Comparison of ENCODE assay signal across 20 cellular contexts in the genomic region with DNA sequence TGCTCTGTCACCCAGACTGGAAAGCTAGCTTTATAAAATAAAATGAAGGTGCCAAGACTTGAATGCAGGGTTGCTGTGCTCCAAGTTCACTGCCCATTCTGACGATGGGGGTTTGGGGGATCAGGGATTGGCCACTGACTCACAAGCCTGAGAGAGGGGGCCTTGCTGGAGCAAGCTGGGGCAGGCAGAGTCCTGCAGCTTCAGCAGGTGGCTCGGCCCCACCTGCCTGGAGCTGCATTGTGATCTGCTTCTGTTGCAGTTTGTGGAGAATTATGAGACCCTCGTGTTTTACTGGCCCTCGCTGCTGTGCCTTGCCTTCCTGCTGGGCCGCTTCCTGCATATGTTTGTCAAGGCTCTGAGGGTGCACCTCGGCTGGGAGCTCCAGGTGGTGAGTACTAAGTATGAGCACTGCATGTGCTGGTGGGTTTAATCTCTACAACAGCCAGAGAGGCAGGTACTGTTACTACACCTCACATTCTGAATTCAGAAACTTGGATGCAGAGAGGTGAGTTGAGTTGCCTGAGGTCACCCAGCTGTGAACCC.
"Had no signal": no experiment of that assay in that cellular context is flagged by ENCODE, and none has a peak within 500 bp of the region (broad histone marks: within the 10 kb centered on the region; RNA-seq: fewer than 3 reads in every experiment).

No MANE protein-coding gene starts in this region.

- DNase-seq: heart left ventricle; hippocampal formation; kidney; left cardiac atrium; left ventricle myocardium superior; naive thymus-derived CD4-positive, alpha-beta T cell; nephron progenitor cell; retina; right lobe of liver; stimulated activated CD4-positive, alpha-beta T cell treated with anti-CD3 and anti-CD28 coated beads, Interleukin-4, amount 100 ng/mL, for 1 hour; stimulated activated CD8-positive, alpha-beta memory T cell treated with anti-CD3 and anti-CD28 coated beads, Interleukin-4, amount 100 ng/mL, for 48 hours; stimulated activated naive CD8-positive, alpha-beta T cell treated with anti-CD3 and anti-CD28 coated beads, Interleukin-15, Interleukin-2, amounts not matched to agents 100 U/mL and 50 U/mL, for 24 hours; tibial artery; uterus had no signal

- H3K9me3 ChIP-seq: heart left ventricle, prostate gland, right lobe of liver, tibial artery, upper lobe of left lung, uterus had no signal

- H3K27me3 Mint-ChIP-seq: dendritic cell treated with granulocyte-macrophage colony-stimulating factor and Interleukin-4, amounts not matched to agents 40 ng/mL and 50 ng/mL, for 4 days; naive thymus-derived CD4-positive, alpha-beta T cell had no signal

- H3K4me1 ChIP-seq: heart left ventricle, parathyroid adenoma, prostate gland, right lobe of liver, tibial artery, upper lobe of left lung, uterus had no signal

- ATAC-seq: heart left ventricle; left cardiac atrium; left ventricle myocardium superior; naive thymus-derived CD4-positive, alpha-beta T cell; right lobe of liver; stimulated activated effector memory CD8-positive, alpha-beta T cell treated with anti-CD3 and anti-CD28 coated beads, Interleukin-12 subunit alpha, Interleukin-12 subunit beta, amount 100 ng/mL, for 72 hours; stimulated activated naive CD8-positive, alpha-beta T cell treated with anti-CD3 and anti-CD28 coated beads, Interleukin-15, Interleukin-2, amounts not matched to agents 100 U/mL and 50 U/mL, for 24 hours had no signal

- H3K27ac Mint-ChIP-seq: dendritic cell treated with granulocyte-macrophage colony-stimulating factor and Interleukin-4, amounts not matched to agents 40 ng/mL and 50 ng/mL, for 4 days; naive thymus-derived CD4-positive, alpha-beta T cell; nephron progenitor cell; stimulated activated effector memory CD8-positive, alpha-beta T cell treated with anti-CD3 and anti-CD28 coated beads, Interleukin-12 subunit alpha, Interleukin-12 subunit beta, amount 100 ng/mL, for 72 hours had no signal

- H3K27me3 ChIP-seq: heart left ventricle, right lobe of liver, tibial artery, upper lobe of left lung, uterus had no signal

- H3K4me3 ChIP-seq: heart left ventricle, lung, prostate gland, right lobe of liver, tibial artery, upper lobe of left lung, uterus had no signal

- H3K4me3 Mint-ChIP-seq: dendritic cell treated with granulocyte-macrophage colony-stimulating factor and Interleukin-4, amounts not matched to agents 40 ng/mL and 50 ng/mL, for 4 days; naive thymus-derived CD4-positive, alpha-beta T cell; nephron progenitor cell; stimulated activated effector memory CD8-positive, alpha-beta T cell treated with anti-CD3 and anti-CD28 coated beads, Interleukin-12 subunit alpha, Interleukin-12 subunit beta, amount 100 ng/mL, for 72 hours had no signal

- H3K9me3 Mint-ChIP-seq: dendritic cell treated with granulocyte-macrophage colony-stimulating factor and Interleukin-4, amounts not matched to agents 40 ng/mL and 50 ng/mL, for 4 days; naive thymus-derived CD4-positive, alpha-beta T cell; nephron progenitor cell; stimulated activated effector memory CD8-positive, alpha-beta T cell treated with anti-CD3 and anti-CD28 coated beads, Interleukin-12 subunit alpha, Interleukin-12 subunit beta, amount 100 ng/mL, for 72 hours had no signal

- H3K27ac ChIP-seq: heart left ventricle, parathyroid adenoma, prostate gland, right lobe of liver, tibial artery, upper lobe of left lung, uterus had no signal

- H3K36me3 ChIP-seq: prostate gland, uterus had no signal
